In the genomic region with DNA sequence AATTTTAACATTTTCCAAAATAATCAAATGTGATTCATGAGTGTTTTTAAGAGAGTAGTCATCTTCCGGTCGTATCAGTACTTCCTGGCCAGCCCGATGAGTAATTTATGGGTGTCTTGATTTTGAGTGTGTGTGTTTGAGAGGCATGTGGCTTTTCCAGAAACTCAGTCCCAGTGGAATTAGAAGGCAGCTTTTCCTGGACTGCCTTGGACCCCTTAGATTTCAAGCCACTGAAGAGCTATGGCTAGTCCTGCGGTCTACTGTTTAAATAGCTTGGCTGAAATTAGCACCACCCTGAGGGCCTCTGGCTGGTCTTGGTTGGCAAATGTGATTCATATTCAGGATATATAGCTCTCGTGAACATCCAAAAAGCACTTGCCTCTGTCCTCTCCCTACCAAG, we compare ENCODE assay signal across 14 cellular contexts. TPM values are rescaled to one million over a fixed set of nuclear protein-coding genes. Genes with fewer than 3 reads are reported as not detected.
DNase-seq lines count a peak whose midpoint lies in the region; ATAC-seq and TF ChIP-seq lines count a peak whose summit lies in the region.
"Had no signal": no experiment of that assay in that cellular context is flagged by ENCODE, and none has a peak within 500 bp of the region (broad histone marks: within the 10 kb centered on the region; RNA-seq: fewer than 3 reads in every experiment).

No MANE protein-coding gene starts in this region.

- DNase-seq in EL (peak; percentile 91), Panc1 (ENCODE audit: low read depth, low spot score) (peak; percentile 57), epithelial cell of esophagus (ENCODE audit: low read depth) (peak; percentile 84), renal cortical epithelial cell (ENCODE audit: low read depth) (peak; percentile 62), NCI-H1436 (lab: John Stamatoyannopoulos, UW) (no peak), Caco-2 (no peak), NCI-H146 treated with DMSO at 0.1 percent for 48 hours (lab: John Stamatoyannopoulos, UW; ENCODE audit: unreplicated experiment) (no peak)
- DNase-seq: amygdala; NCI-H1417; stimulated activated CD4-positive, alpha-beta T cell treated with anti-CD3 and anti-CD28 coated beads, Interleukin-2, amount 100 ng/mL, for 24 hours; stimulated activated naive CD4-positive, alpha-beta T cell treated with Interleukin-2 at 50 U/mL for 16 hours; T-cell had no signal

- H3K27ac Mint-ChIP-seq in Caco-2 (ENCODE audit: unreplicated experiment) = no peak overlapping the region
- H3K27ac Mint-ChIP-seq: T-cell had no signal

- no peak overlapping the region for H3K4me3 Mint-ChIP-seq in Caco-2 (ENCODE audit: unreplicated experiment)
- H3K4me3 Mint-ChIP-seq: T-cell had no signal

- no peaks in the 10 kb centered on the region for H3K9me3 Mint-ChIP-seq in Caco-2 (ENCODE audit: unreplicated experiment)

- POLR2A ChIA-PET in Panc1 (lab: Charles Lee) (no interaction called here), Caco-2 (lab: Charles Lee) (no interaction called here)

- no peaks in the 10 kb centered on the region for H3K4me1 Mint-ChIP-seq in Caco-2 (ENCODE audit: low read depth, unreplicated experiment)
- H3K4me1 Mint-ChIP-seq: T-cell had no signal

- intact Hi-C loops in Panc1 (cut with micrococcal nuclease; ENCODE audit: unreplicated experiment) = no loop called here
- intact Hi-C loops in Caco-2 (cut with micrococcal nuclease; ENCODE audit: unreplicated experiment) = no loop called here

- H3K36me3 Mint-ChIP-seq in Caco-2 (ENCODE audit: insufficient read depth, unreplicated experiment) = peaks cover 6% of the 10 kb centered on the region

- in situ Hi-C loops in Panc1 (cut with HindIII; ENCODE audit: low pct_unique_long_range_greater_than_20kb, low sequenced_read_pairs) = no loop called here

- H3K4me1 ChIP-seq in Panc1 (ENCODE audit: control insufficient read depth, insufficient read depth, low read length) (no peaks in the 10 kb centered on the region), Caco-2 (no peaks in the 10 kb centered on the region)

- CTCF ChIA-PET in Panc1 (lab: Charles Lee) = no interaction called here
- CTCF ChIA-PET in Caco-2 (lab: Charles Lee) = no interaction called here

- H3K27ac ChIP-seq in Panc1 (ENCODE audit: low read length) = no peak overlapping the region
- H3K27ac ChIP-seq: HL-60 had no signal

- H3K27me3 Mint-ChIP-seq in Caco-2 (ENCODE audit: insufficient read depth, unreplicated experiment) = no peaks in the 10 kb centered on the region
- H3K27me3 Mint-ChIP-seq: T-cell had no signal

- H3K27me3 ChIP-seq in Panc1 (ENCODE audit: control insufficient read depth, insufficient read depth, low read length) (no peaks in the 10 kb centered on the region), Caco-2 (replicated peaks; ENCODE audit: control insufficient read depth, insufficient read depth, low read length) (no peaks in the 10 kb centered on the region)

- no peak for TF ChIP-seq CTCF in Panc1 (IDR thresholded peaks at IDR 0.05)
- no peak for TF ChIP-seq CTCF in epithelial cell of esophagus (IDR thresholded peaks at IDR 0.05; ENCODE audit: insufficient read depth, low read depth, low read length, missing control alignments)
- TF ChIP-seq CTCF in Caco-2 (IDR thresholded peaks at IDR 0.05; ENCODE audit: insufficient read depth in 1 of 2, low read depth in 1 of 2, low read length in 1 of 2, severe bottlenecking in 1 of 2, unreplicated experiment in 1 of 2) = no peak

- H3K4me3 ChIP-seq in Panc1 (ENCODE audit: low read depth in 2 of 2, low read length in 2 of 2) = no peak overlapping the region
- no peak overlapping the region for H3K4me3 ChIP-seq in epithelial cell of esophagus (ENCODE audit: low read length)
- H3K4me3 ChIP-seq in Caco-2 (ENCODE audit: low read depth, low read length) = no peak overlapping the region

- no peaks in the 10 kb centered on the region for H3K36me3 ChIP-seq in Panc1 (ENCODE audit: control insufficient read depth, insufficient read depth, low read length)
- H3K36me3 ChIP-seq in Caco-2 (ENCODE audit: control insufficient read depth, insufficient read depth, low read length) = no peaks in the 10 kb centered on the region; the same call in 1 of the 2 replicates

- BruUV-seq in Panc1 (replicated peaks; lab: Mats Ljungman, UMichigan) (no TSS peak), Caco-2 (replicated peaks; lab: Mats Ljungman, UMichigan) (no TSS peak)

- ATAC-seq in Panc1 (peak; percentile 72), GM19035 (IDR thresholded peaks at IDR 0.05; ENCODE audit: unreplicated experiment) (no peak)
- ATAC-seq: T-cell had no signal

- H3K9me3 ChIP-seq in Panc1 (ENCODE audit: control insufficient read depth, insufficient read depth, low read depth, low read length) (no peaks in the 10 kb centered on the region), Caco-2 (peaks cover 3% of the 10 kb centered on the region)

RNA-seq across cellular contexts. Expression of gene HK2, which starts 59.4 kb away (rescaled TPM):
- total RNA-seq in Panc1 (2021; ENCODE audit: unreplicated experiment) = 1.7 TPM
- polyA plus RNA-seq in Panc1 (2012; ENCODE audit: insufficient read length) = 3.2 TPM
- total RNA-seq in renal cortical epithelial cell = 12.0 and 25.6 TPM in 2 replicates
- total RNA-seq in Caco-2 (2022) = 19.9 and 22.6 TPM in 2 replicates

Comparison
In these comparisons a context has a peak if more than half of its experiments do, and no peak if none do; other contexts are left out.
1. DNase-seq: peak in EL (single experiment), Panc1 (single experiment), epithelial cell of esophagus (single experiment) and renal cortical epithelial cell (single experiment); none in NCI-H1436 (single experiment), Caco-2 (0 of 2) and NCI-H146 treated with DMSO at 0.1 percent for 48 hours (single experiment).